26 cellular contexts compared by ENCODE assay signal in the genomic region with DNA sequence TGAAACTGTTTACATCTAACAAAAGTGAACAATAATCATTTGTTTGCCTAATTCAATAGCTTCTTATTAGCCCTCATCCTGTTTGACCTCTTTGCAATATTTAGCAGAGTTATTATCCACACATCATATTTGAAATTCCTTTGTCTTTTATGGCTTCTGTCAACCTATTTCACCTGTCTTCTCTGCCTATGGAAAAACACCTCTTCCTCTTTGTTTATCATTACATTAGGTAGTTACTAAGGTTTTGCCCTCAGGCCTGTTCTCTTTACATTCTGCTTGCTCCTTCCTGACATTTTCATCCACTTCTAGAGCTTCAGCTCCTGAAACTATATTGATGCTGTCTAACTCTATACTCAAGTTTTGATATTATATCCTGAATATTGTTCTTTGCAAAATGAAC.
"Had no signal": no experiment of that assay in that cellular context is flagged by ENCODE, and none has a peak within 500 bp of the region (broad histone marks: within the 10 kb centered on the region; RNA-seq: fewer than 3 reads in every experiment).

No MANE protein-coding gene starts in this region.

- ATAC-seq: activated CD4-positive, alpha-beta T cell treated with anti-CD3 and anti-CD28 coated beads for 36 hours; activated CD8-positive, alpha-beta T cell treated with anti-CD3 and anti-CD28 coated beads for 36 hours; activated T-cell treated with anti-CD3 and anti-CD28 coated beads, Interleukin-2, amount 50 U/mL, for 72 hours had no signal

- H3K9me3 Mint-ChIP-seq: activated CD8-positive, alpha-beta T cell treated with anti-CD3 and anti-CD28 coated beads for 36 hours; activated naive CD4-positive, alpha-beta T cell treated with anti-CD3 and anti-CD28 coated beads, Interleukin-2, amount 10 ng/mL, durations not matched to agents 7 days and 5 days; activated T-helper 2 cell treated with anti-CD3 and anti-CD28 coated beads, Interferon-gamma antibody, Interleukin-2, Interleukin-4, amounts not matched to agents 10 μg/mL and 5 μg/mL and 100 μg/mL, durations not matched to agents 14 hours and 24 hours and 36 hours had no signal

- H3K9me2 ChIP-seq: SK-N-SH had no signal

- H3K4me3 ChIP-seq: cardiac muscle cell, Peyer's patch, SJCRH30 had no signal

- H3K27me3 Mint-ChIP-seq: activated CD4-positive, alpha-beta T cell treated with anti-CD3 and anti-CD28 coated beads for 36 hours; activated naive CD4-positive, alpha-beta T cell treated with anti-CD3 and anti-CD28 coated beads, Interleukin-2, amount 10 ng/mL, durations not matched to agents 7 days and 5 days; activated naive CD8-positive, alpha-beta T cell treated with anti-CD3 and anti-CD28 coated beads for 36 hours had no signal

- H3K27ac ChIP-seq: brain microvascular endothelial cell, cardiac muscle cell, Peyer's patch, RWPE1, SJCRH30, VCaP had no signal

- DNase-seq: activated CD4-positive, alpha-beta T cell treated with anti-CD3 and anti-CD28 coated beads for 36 hours; activated CD8-positive, alpha-beta memory T cell treated with anti-CD3 and anti-CD28 coated beads, Interleukin-2, amount 50 U/mL, for 4 hours; activated CD8-positive, alpha-beta T cell treated with anti-CD3 and anti-CD28 coated beads for 36 hours; activated gamma-delta T cell treated with Interleukin-2 at 50 U/mL for 16 hours; activated naive CD4-positive, alpha-beta T cell treated with anti-CD3 and anti-CD28 coated beads, Interleukin-2, amount 10 ng/mL, durations not matched to agents 7 days and 5 days; activated naive CD8-positive, alpha-beta T cell treated with anti-CD3 and anti-CD28 coated beads for 36 hours; activated T-cell treated with anti-CD3 and anti-CD28 coated beads, Interleukin-2, amount 50 U/mL, for 72 hours; brain microvascular endothelial cell; KG1; NCI-H1092 treated with DMSO at 0.1 percent for 48 hours; NCI-H1694 treated with DMSO at 0.1 percent for 48 hours; NCI-H2171; NCI-H2227 treated with DMSO at 0.1 percent for 48 hours; NCI-H446 treated with DMSO at 0.1 percent for 48 hours; NCI-H82; NK-92 treated with Interleukin-12 subunit alpha and Interleukin-12 subunit beta, amount 100 ng/mL, for 24 hours; OCI-M1; Peyer's patch; Right ventricle myocardium superior; SJCRH30; SK-N-SH; T-helper 1 cell had no signal

- H3K27ac Mint-ChIP-seq: activated CD4-positive, alpha-beta T cell treated with anti-CD3 and anti-CD28 coated beads for 36 hours; activated CD8-positive, alpha-beta T cell treated with anti-CD3 and anti-CD28 coated beads for 36 hours; activated naive CD4-positive, alpha-beta T cell treated with anti-CD3 and anti-CD28 coated beads, Interleukin-2, amount 10 ng/mL, durations not matched to agents 7 days and 5 days; activated naive CD8-positive, alpha-beta T cell treated with anti-CD3 and anti-CD28 coated beads for 36 hours; activated T-cell treated with anti-CD3 and anti-CD28 coated beads, Interleukin-2, amount 50 U/mL, for 72 hours; activated T-helper 2 cell treated with anti-CD3 and anti-CD28 coated beads, Interferon-gamma antibody, Interleukin-2, Interleukin-4, amounts not matched to agents 10 μg/mL and 5 μg/mL and 100 μg/mL, durations not matched to agents 14 hours and 24 hours and 36 hours had no signal

- H3K27me3 ChIP-seq: brain microvascular endothelial cell, cardiac muscle cell, Peyer's patch, SJCRH30 had no signal

- H3K36me3 ChIP-seq: brain microvascular endothelial cell, cardiac muscle cell, Peyer's patch, SJCRH30 had no signal

- H3K4me2 ChIP-seq: SK-N-SH had no signal

- H3K4me1 Mint-ChIP-seq: activated naive CD4-positive, alpha-beta T cell treated with anti-CD3 and anti-CD28 coated beads, Interleukin-2, amount 10 ng/mL, durations not matched to agents 7 days and 5 days had no signal

- H3K4me1 ChIP-seq: Peyer's patch, SJCRH30 had no signal

- H3K36me3 Mint-ChIP-seq: activated naive CD4-positive, alpha-beta T cell treated with anti-CD3 and anti-CD28 coated beads, Interleukin-2, amount 10 ng/mL, durations not matched to agents 7 days and 5 days; activated naive CD8-positive, alpha-beta T cell treated with anti-CD3 and anti-CD28 coated beads for 36 hours had no signal

- H3K4me3 Mint-ChIP-seq: activated CD4-positive, alpha-beta T cell treated with anti-CD3 and anti-CD28 coated beads for 36 hours; activated CD8-positive, alpha-beta T cell treated with anti-CD3 and anti-CD28 coated beads for 36 hours; activated naive CD4-positive, alpha-beta T cell treated with anti-CD3 and anti-CD28 coated beads, Interleukin-2, amount 10 ng/mL, durations not matched to agents 7 days and 5 days; activated naive CD8-positive, alpha-beta T cell treated with anti-CD3 and anti-CD28 coated beads for 36 hours; activated T-cell treated with anti-CD3 and anti-CD28 coated beads, Interleukin-2, amount 50 U/mL, for 72 hours had no signal
